40 cellular contexts compared by ENCODE assay signal in genomic region chr1:99772809-99773208, GRCh38.
"Had no signal": no experiment of that assay in that cellular context is flagged by ENCODE, and none has a peak within 500 bp of the region (broad histone marks: within the 10 kb centered on the region; RNA-seq: fewer than 3 reads in every experiment).

No MANE protein-coding gene starts in this region.

- H3K4me3 Mint-ChIP-seq: activated naive CD4-positive, alpha-beta T cell treated with anti-CD3 and anti-CD28 coated beads for 36 hours; activated naive CD4-positive, alpha-beta T cell treated with anti-CD3 and anti-CD28 coated beads, Interleukin-2, amount 10 ng/mL, durations not matched to agents 7 days and 5 days; activated naive CD4-positive, alpha-beta T cell treated with anti-CD3 and anti-CD28 coated beads, Interleukin-2, amount 50 U/mL, for 24 hours; activated naive CD8-positive, alpha-beta T cell; activated naive CD8-positive, alpha-beta T cell treated with anti-CD3 and anti-CD28 coated beads for 36 hours; activated naive CD8-positive, alpha-beta T cell treated with anti-CD3 and anti-CD28 coated beads, Interleukin-2, amount 10 ng/mL, durations not matched to agents 7 days and 5 days; activated naive CD8-positive, alpha-beta T cell treated with anti-CD3 and anti-CD28 coated beads, Interleukin-2, amount 50 U/mL, for 24 hours; activated T-cell treated with anti-CD3 and anti-CD28 coated beads, Interleukin-2, amount 50 U/mL, for 24 hours; activated T-cell treated with anti-CD3 and anti-CD28 coated beads, Interleukin-2, amount 50 U/mL, for 4 hours; activated T-cell treated with anti-CD3 and anti-CD28 coated beads, Interleukin-2, amount 50 U/mL, for 72 hours; activated T-helper 1 cell treated with anti-CD3 and anti-CD28 coated beads, Interleukin-12 subunit alpha, Interleukin-12 subunit beta, Interleukin-2, Interleukin-4 antibody, amounts not matched to agents 30 ng/mL and 10 ng/mL and 1 ng/mL, durations not matched to agents 14 hours and 24 hours and 36 hours; activated T-helper 17 cell treated with anti-CD3 and anti-CD28 coated beads, Interleukin-2, amount 50 U/mL, for 72 hours; brain; central memory CD8-positive, alpha-beta T cell had no signal

- H3K4me1 Mint-ChIP-seq: activated naive CD4-positive, alpha-beta T cell treated with anti-CD3 and anti-CD28 coated beads, Interleukin-2, amount 10 ng/mL, durations not matched to agents 7 days and 5 days; activated naive CD4-positive, alpha-beta T cell treated with anti-CD3 and anti-CD28 coated beads, Interleukin-2, amount 50 U/mL, for 24 hours; activated naive CD8-positive, alpha-beta T cell treated with anti-CD3 and anti-CD28 coated beads for 36 hours; activated naive CD8-positive, alpha-beta T cell treated with anti-CD3 and anti-CD28 coated beads, Interleukin-2, amount 50 U/mL, for 24 hours; activated T-helper 17 cell treated with anti-CD3 and anti-CD28 coated beads, Interleukin-2, amount 50 U/mL, for 72 hours; central memory CD8-positive, alpha-beta T cell had no signal

- FAIRE-seq: astrocyte, bronchial epithelial cell had no signal

- H3K4me1 ChIP-seq: breast epithelium had no signal

- H3K27me3 Mint-ChIP-seq: activated naive CD8-positive, alpha-beta T cell treated with anti-CD3 and anti-CD28 coated beads, Interleukin-2, amount 50 U/mL, for 24 hours; central memory CD8-positive, alpha-beta T cell had no signal

- H3K4me3 ChIP-seq: adrenal gland, ascending aorta, body of pancreas, breast epithelium, cardiac muscle cell had no signal

- H3K36me3 ChIP-seq: adrenal gland, ascending aorta, brain microvascular endothelial cell, breast epithelium, cardiac muscle cell had no signal

- ATAC-seq: activated naive CD4-positive, alpha-beta T cell treated with anti-CD3 and anti-CD28 coated beads, Interleukin-2, amount 50 U/mL, for 72 hours; activated naive CD8-positive, alpha-beta T cell treated with anti-CD3 and anti-CD28 coated beads, Interleukin-2, amount 50 U/mL, for 24 hours; activated T-cell treated with anti-CD3 and anti-CD28 coated beads, Interleukin-2, amount 50 U/mL, for 4 hours; activated T-cell treated with anti-CD3 and anti-CD28 coated beads, Interleukin-2, amount 50 U/mL, for 72 hours; activated T-helper 17 cell treated with anti-CD3 and anti-CD28 coated beads, Interleukin-2, amount 50 U/mL, for 72 hours; body of pancreas had no signal

- H3K36me3 Mint-ChIP-seq: activated naive CD4-positive, alpha-beta T cell treated with anti-CD3 and anti-CD28 coated beads, Interleukin-2, amount 10 ng/mL, durations not matched to agents 7 days and 5 days; activated naive CD4-positive, alpha-beta T cell treated with anti-CD3 and anti-CD28 coated beads, Interleukin-2, amount 50 U/mL, for 24 hours; activated naive CD4-positive, alpha-beta T cell treated with anti-CD3 and anti-CD28 coated beads, Interleukin-2, amount 50 U/mL, for 72 hours; activated naive CD8-positive, alpha-beta T cell; activated naive CD8-positive, alpha-beta T cell treated with anti-CD3 and anti-CD28 coated beads for 36 hours; activated naive CD8-positive, alpha-beta T cell treated with anti-CD3 and anti-CD28 coated beads, Interleukin-2, amount 10 ng/mL, durations not matched to agents 7 days and 5 days; brain had no signal

- H3K9me3 ChIP-seq: adrenal gland, ascending aorta, body of pancreas, breast epithelium had no signal

- H3K27ac Mint-ChIP-seq: activated naive CD4-positive, alpha-beta T cell treated with anti-CD3 and anti-CD28 coated beads for 36 hours; activated naive CD4-positive, alpha-beta T cell treated with anti-CD3 and anti-CD28 coated beads, Interleukin-2, amount 10 ng/mL, durations not matched to agents 7 days and 5 days; activated naive CD4-positive, alpha-beta T cell treated with anti-CD3 and anti-CD28 coated beads, Interleukin-2, amount 50 U/mL, for 24 hours; activated naive CD4-positive, alpha-beta T cell treated with anti-CD3 and anti-CD28 coated beads, Interleukin-2, amount 50 U/mL, for 72 hours; activated naive CD8-positive, alpha-beta T cell; activated naive CD8-positive, alpha-beta T cell treated with anti-CD3 and anti-CD28 coated beads for 36 hours; activated naive CD8-positive, alpha-beta T cell treated with anti-CD3 and anti-CD28 coated beads, Interleukin-2, amount 10 ng/mL, durations not matched to agents 7 days and 5 days; activated naive CD8-positive, alpha-beta T cell treated with anti-CD3 and anti-CD28 coated beads, Interleukin-2, amount 50 U/mL, for 24 hours; activated T-cell treated with anti-CD3 and anti-CD28 coated beads, Interleukin-2, amount 50 U/mL, for 24 hours; activated T-cell treated with anti-CD3 and anti-CD28 coated beads, Interleukin-2, amount 50 U/mL, for 72 hours; activated T-helper 1 cell treated with anti-CD3 and anti-CD28 coated beads, Interleukin-12 subunit alpha, Interleukin-12 subunit beta, Interleukin-2, Interleukin-4 antibody, amounts not matched to agents 30 ng/mL and 10 ng/mL and 1 ng/mL, durations not matched to agents 14 hours and 24 hours and 36 hours; activated T-helper 17 cell treated with anti-CD3 and anti-CD28 coated beads, Interleukin-2, amount 50 U/mL, for 72 hours; activated T-helper 2 cell treated with anti-CD3 and anti-CD28 coated beads, Interferon-gamma antibody, Interleukin-2, Interleukin-4, amounts not matched to agents 10 μg/mL and 5 μg/mL and 100 μg/mL, durations not matched to agents 14 hours and 24 hours and 36 hours; brain had no signal

- DNase-seq: activated effector memory CD4-positive, alpha-beta T cell treated with anti-CD3 and anti-CD28 coated beads, Interleukin-2, amount 50 U/mL, for 16 hours; activated effector memory CD4-positive, alpha-beta T cell treated with Interleukin-2 at 50 U/mL for 16 hours; activated gamma-delta T cell; activated gamma-delta T cell treated with Interleukin-2 at 50 U/mL for 16 hours; activated naive CD4-positive, alpha-beta T cell; activated naive CD4-positive, alpha-beta T cell treated with anti-CD3 and anti-CD28 coated beads for 36 hours; activated naive CD4-positive, alpha-beta T cell treated with anti-CD3 and anti-CD28 coated beads, Interleukin-2, amount 10 ng/mL, durations not matched to agents 7 days and 5 days; activated naive CD4-positive, alpha-beta T cell treated with anti-CD3 and anti-CD28 coated beads, Interleukin-2, amount 50 U/mL, for 16 hours; activated naive CD4-positive, alpha-beta T cell treated with Interleukin-2 at 50 U/mL for 16 hours; activated naive CD8-positive, alpha-beta T cell treated with anti-CD3 and anti-CD28 coated beads for 36 hours; activated naive CD8-positive, alpha-beta T cell treated with anti-CD3 and anti-CD28 coated beads, Interleukin-2, amount 10 ng/mL, durations not matched to agents 7 days and 5 days; activated naive CD8-positive, alpha-beta T cell treated with anti-CD3 and anti-CD28 coated beads, Interleukin-2, amount 50 U/mL, for 24 hours; activated T-cell treated with anti-CD3 and anti-CD28 coated beads, Interleukin-2, amount 50 U/mL, for 1 hour; activated T-cell treated with anti-CD3 and anti-CD28 coated beads, Interleukin-2, amount 50 U/mL, for 24 hours; activated T-cell treated with anti-CD3 and anti-CD28 coated beads, Interleukin-2, amount 50 U/mL, for 4 hours; activated T-cell treated with anti-CD3 and anti-CD28 coated beads, Interleukin-2, amount 50 U/mL, for 48 hours; activated T-cell treated with anti-CD3 and anti-CD28 coated beads, Interleukin-2, amount 50 U/mL, for 72 hours; adrenal gland; amniotic stem cell; amygdala; anterior cingulate cortex; aorta; body of pancreas; brain microvascular endothelial cell; caudate nucleus; central memory CD4-positive, alpha-beta T cell; cerebellar nuclear complex had no signal

- H3K27me3 ChIP-seq: adrenal gland, ascending aorta, body of pancreas, brain microvascular endothelial cell, breast epithelium, cardiac muscle cell had no signal

- H3K27ac ChIP-seq: adrenal gland, ascending aorta, body of pancreas, brain microvascular endothelial cell, breast epithelium, cardiac muscle cell had no signal

- H3K9me3 Mint-ChIP-seq: activated naive CD4-positive, alpha-beta T cell treated with anti-CD3 and anti-CD28 coated beads for 36 hours; activated naive CD4-positive, alpha-beta T cell treated with anti-CD3 and anti-CD28 coated beads, Interleukin-2, amount 10 ng/mL, durations not matched to agents 7 days and 5 days; activated naive CD4-positive, alpha-beta T cell treated with anti-CD3 and anti-CD28 coated beads, Interleukin-2, amount 50 U/mL, for 24 hours; activated naive CD4-positive, alpha-beta T cell treated with anti-CD3 and anti-CD28 coated beads, Interleukin-2, amount 50 U/mL, for 72 hours; activated naive CD8-positive, alpha-beta T cell treated with anti-CD3 and anti-CD28 coated beads for 36 hours; activated naive CD8-positive, alpha-beta T cell treated with anti-CD3 and anti-CD28 coated beads, Interleukin-2, amount 10 ng/mL, durations not matched to agents 7 days and 5 days; activated naive CD8-positive, alpha-beta T cell treated with anti-CD3 and anti-CD28 coated beads, Interleukin-2, amount 50 U/mL, for 24 hours; activated T-cell treated with anti-CD3 and anti-CD28 coated beads, Interleukin-2, amount 50 U/mL, for 24 hours; activated T-cell treated with anti-CD3 and anti-CD28 coated beads, Interleukin-2, amount 50 U/mL, for 4 hours; activated T-cell treated with anti-CD3 and anti-CD28 coated beads, Interleukin-2, amount 50 U/mL, for 72 hours; activated T-helper 1 cell treated with anti-CD3 and anti-CD28 coated beads, Interleukin-12 subunit alpha, Interleukin-12 subunit beta, Interleukin-2, Interleukin-4 antibody, amounts not matched to agents 30 ng/mL and 10 ng/mL and 1 ng/mL, durations not matched to agents 14 hours and 24 hours and 36 hours; activated T-helper 17 cell treated with anti-CD3 and anti-CD28 coated beads, Interleukin-2, amount 50 U/mL, for 72 hours; activated T-helper 2 cell treated with anti-CD3 and anti-CD28 coated beads, Interferon-gamma antibody, Interleukin-2, Interleukin-4, amounts not matched to agents 10 μg/mL and 5 μg/mL and 100 μg/mL, durations not matched to agents 14 hours and 24 hours and 36 hours; brain; central memory CD8-positive, alpha-beta T cell had no signal
